In the genomic region with DNA sequence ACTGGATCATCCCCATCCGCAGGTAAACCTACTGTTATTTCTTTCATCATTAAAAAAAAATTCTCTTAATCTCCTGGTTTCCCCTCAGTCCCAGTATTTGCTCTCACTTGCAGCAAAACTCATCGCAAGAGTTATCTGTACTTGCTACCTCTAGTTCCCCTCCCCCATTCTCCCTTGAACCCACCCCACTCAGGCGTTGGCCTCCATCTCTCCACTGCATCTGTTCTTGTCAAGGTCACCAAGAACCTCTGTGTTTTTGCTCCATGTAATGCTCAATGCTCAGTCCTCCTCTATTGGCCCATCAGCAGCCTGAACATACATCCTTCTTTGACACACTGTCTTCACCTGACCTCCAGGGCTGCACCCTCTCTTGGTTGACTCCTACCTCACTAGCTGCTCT, we compare ENCODE assay signal across 18 cellular contexts. TPM values are rescaled to one million over a fixed set of nuclear protein-coding genes. Genes with fewer than 3 reads are reported as not detected.
DNase-seq lines count a peak whose midpoint lies in the region; ATAC-seq and TF ChIP-seq lines count a peak whose summit lies in the region.
"Had no signal": no experiment of that assay in that cellular context is flagged by ENCODE, and none has a peak within 500 bp of the region (broad histone marks: within the 10 kb centered on the region; RNA-seq: fewer than 3 reads in every experiment).

No MANE protein-coding gene starts in this region.

- no peaks in the 10 kb centered on the region for H3K79me2 ChIP-seq in GM23338 (replicated peaks; ENCODE audit: insufficient read depth)

- H3K27me3 Mint-ChIP-seq in GM23338 (ENCODE audit: insufficient read depth, low read depth, poor library complexity), result peaks cover 31% of the 10 kb centered on the region
- H3K27me3 Mint-ChIP-seq in WTC11 (ENCODE audit: low read depth), result peaks cover 48% of the 10 kb centered on the region
- peaks cover 30% of the 10 kb centered on the region for H3K27me3 Mint-ChIP-seq in glutamatergic neuron (ENCODE audit: unreplicated experiment)

- H4K20me1 ChIP-seq in GM23338 (replicated peaks; ENCODE audit: insufficient read depth), result no peaks in the 10 kb centered on the region
- H4K20me1 ChIP-seq: BLaER1 had no signal

- H3K9me3 Mint-ChIP-seq in GM23338 (no peaks in the 10 kb centered on the region), WTC11 (no peaks in the 10 kb centered on the region), glutamatergic neuron (ENCODE audit: unreplicated experiment) (peaks cover 3% of the 10 kb centered on the region)

- H3K4me3 Mint-ChIP-seq in GM23338 (peak overlapping the region; percentile 5; the same call in 1 of the 3 replicates), WTC11 (peak overlapping the region; percentile 78), glutamatergic neuron (ENCODE audit: unreplicated experiment) (peak overlapping the region; percentile 58)
- H3K4me3 Mint-ChIP-seq: CD4-positive, alpha-beta memory T cell had no signal

- peaks cover 33% of the 10 kb centered on the region for H3K27me3 ChIP-seq in GM23338 (ENCODE audit: insufficient read depth)
- peaks cover 0 to 28% (median 11%) of the 10 kb centered on the region in 45 donors for H3K27me3 ChIP-seq in dorsolateral prefrontal cortex

- intact Hi-C loops in dorsolateral prefrontal cortex (cut with DNase I), result no loop called here

- peaks cover 35% of the 10 kb centered on the region for H3K4me1 Mint-ChIP-seq in GM23338
- H3K4me1 Mint-ChIP-seq in WTC11, result peaks cover 34% of the 10 kb centered on the region
- H3K4me1 Mint-ChIP-seq in glutamatergic neuron (ENCODE audit: low read depth, unreplicated experiment), result peaks cover 2% of the 10 kb centered on the region

- H3F3A ChIP-seq in GM23338 (replicated peaks; ENCODE audit: low read depth), result 0 out of 2 replicates have a peak, but pooled peaks cover 11% of the 10 kb centered on the region

- no peak overlapping the region for H3K4me3 ChIP-seq in GM23338
- no peak overlapping the region for H3K4me3 ChIP-seq in dorsolateral prefrontal cortex
- H3K4me3 ChIP-seq: BLaER1, HAP-1 had no signal

- H3K36me3 ChIP-seq in GM23338 (ENCODE audit: insufficient read depth), result no peaks in the 10 kb centered on the region
- H3K36me3 ChIP-seq: BLaER1, HAP-1 had no signal

- H3K27ac ChIP-seq in GM23338 (ENCODE audit: low read depth) (no peak overlapping the region), dorsolateral prefrontal cortex (no peak overlapping the region)
- H3K27ac ChIP-seq: BLaER1 had no signal

- no peak for ATAC-seq in GM23338
- no peak for ATAC-seq in WTC11

- DNase-seq in GM23338 (ENCODE audit: low spot score), result no peak
- no peak for DNase-seq in WTC11 (ENCODE audit: low spot score)
- DNase-seq in glutamatergic neuron, result no peak
- DNase-seq in NCI-H2029 (lab: John Stamatoyannopoulos, UW), result no peak
- DNase-seq in H4 (ENCODE audit: low spot score), result no peak
- no peak for DNase-seq in dorsolateral prefrontal cortex
- DNase-seq in stimulated activated CD4-positive, alpha-beta T cell treated with anti-CD3 and anti-CD28 coated beads, Interleukin-2, amount 100 ng/mL, for 48 hours, result no peak
- DNase-seq: 8988T; CD4-positive, alpha-beta memory T cell; DMS153; DMS79; GF-D8; GOT3 had no signal

- H3K36me3 Mint-ChIP-seq in GM23338 (ENCODE audit: low read depth) (no peaks in the 10 kb centered on the region; the same call in 2 of the 3 replicates), WTC11 (no peaks in the 10 kb centered on the region), glutamatergic neuron (ENCODE audit: unreplicated experiment) (no peaks in the 10 kb centered on the region)
- H3K36me3 Mint-ChIP-seq: CD4-positive, alpha-beta memory T cell had no signal

- POLR2A ChIA-PET in WTC11 (lab: Charles Lee), result no interaction called here

- H3K4me1 ChIP-seq in GM23338 (ENCODE audit: insufficient read depth), result peaks cover 17% of the 10 kb centered on the region
- H3K4me1 ChIP-seq: HAP-1 had no signal

- TF ChIP-seq CTCF in GM23338 (conservative IDR thresholded peaks at IDR 0.05; ENCODE audit: low read depth in 2 of 2), result no peak
- TF ChIP-seq CTCF in WTC11 (IDR thresholded peaks at IDR 0.05), result no peak
- TF ChIP-seq CTCF in glutamatergic neuron (IDR thresholded peaks at IDR 0.05; ENCODE audit: partially characterized antibody, unreplicated experiment), result no peak
- TF ChIP-seq CTCF in dorsolateral prefrontal cortex (IDR thresholded peaks at IDR 0.05 in 54 of 56, conservative IDR thresholded peaks at IDR 0.05 in 2 of 56; ENCODE audit: low read depth in 1 of 56, partially characterized antibody in 56 of 56), result no peak

- H3K27ac Mint-ChIP-seq in GM23338 (no peak overlapping the region), WTC11 (no peak overlapping the region), glutamatergic neuron (ENCODE audit: unreplicated experiment) (no peak overlapping the region)
- H3K27ac Mint-ChIP-seq: CD14-positive monocyte; CD4-positive, alpha-beta memory T cell had no signal

- CTCF ChIA-PET in WTC11 (lab: Charles Lee), result interaction anchor here (0.6 to 2.4 kb wide), 4 partner anchors 11 to 296 kb away, joined by 3 to 13 read pairs (median 8); a partner anchor contains a TSS

- no peak overlapping the region for H2AFZ ChIP-seq in GM23338

- H3K4me2 ChIP-seq in GM23338, result no peak overlapping the region
- H3K4me2 ChIP-seq: BLaER1 had no signal

- no peaks in the 10 kb centered on the region for H3K9me2 ChIP-seq in GM23338 (ENCODE audit: insufficient read depth)

TF ChIP-seq in GM23338, 12 proteins besides CTCF, POLR2A, EP300 and RAD21 (continues in another document):
- TF ChIP-seq NANOG (IDR thresholded peaks at IDR 0.05; ENCODE audit: borderline replicate concordance), result no peak

TF ChIP-seq in WTC11, 78 proteins besides CTCF, POLR2A, EP300 and RAD21 (continues in another document):
- TF ChIP-seq SOX15 (CRISPR knock-in tag; IDR thresholded peaks at IDR 0.05) (no peak), HMGA2 (CRISPR knock-in tag; IDR thresholded peaks at IDR 0.05) (no peak), FOXJ3 (CRISPR knock-in tag; IDR thresholded peaks at IDR 0.05; ENCODE audit: borderline replicate concordance) (no peak)
- TF ChIP-seq, protein P1, sequence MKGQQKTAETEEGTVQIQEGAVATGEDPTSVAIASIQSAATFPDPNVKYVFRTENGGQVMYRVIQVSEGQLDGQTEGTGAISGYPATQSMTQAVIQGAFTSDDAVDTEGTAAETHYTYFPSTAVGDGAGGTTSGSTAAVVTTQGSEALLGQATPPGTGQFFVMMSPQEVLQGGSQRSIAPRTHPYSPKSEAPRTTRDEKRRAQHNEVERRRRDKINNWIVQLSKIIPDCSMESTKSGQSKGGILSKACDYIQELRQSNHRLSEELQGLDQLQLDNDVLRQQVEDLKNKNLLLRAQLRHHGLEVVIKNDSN (CRISPR knock-in tag; IDR thresholded peaks at IDR 0.05), result no peak

RNA-seq across cellular contexts. Expression of a gene that starts 4.6 kb away (rescaled TPM):
- 3.3 and 3.7 TPM in 2 replicates for total RNA-seq in GM23338 (2014; rRNA removed; shearing (Covaris generic))
- 1.5 and 2.0 TPM in 2 replicates for polyA plus RNA-seq in GM23338 (2016; fragmentation: Nextera tagmentation; extraction: Ambion mirVana)
- total RNA-seq in WTC11 (2021) (1.5 to 2.5 TPM (median 1.6 TPM) in 3 replicates), glutamatergic neuron (ENCODE audit: unreplicated experiment) (not detected), dorsolateral prefrontal cortex (1 to 10 TPM in 16 of 120 experiments, under 1 TPM in 86, not detected in 18; 0.17 to 2.2 (median 0.52) TPM)
- not detected in 2 replicates for total RNA-seq in H4 (2014; rRNA removed; shearing (Covaris generic))
- total RNA-seq: A673; CD4-positive, alpha-beta memory T cell had no signal
- polyA plus RNA-seq: AG04450; CD14-positive monocyte; CD4-positive, alpha-beta memory T cell had no signal

RNA-seq across cellular contexts. Expression of a gene that starts 12.0 kb away (rescaled TPM):
- total RNA-seq in GM23338 (2014; rRNA removed; shearing (Covaris generic)), result 274 and 287 TPM in 2 replicates
- polyA plus RNA-seq in GM23338 (2016; fragmentation: Nextera tagmentation; extraction: Ambion mirVana), result 366 and 373 TPM in 2 replicates
- 342 to 366 TPM (median 354 TPM) in 3 replicates for total RNA-seq in WTC11 (2021)
- total RNA-seq in glutamatergic neuron (ENCODE audit: unreplicated experiment), result 265 TPM
- total RNA-seq in H4 (2014; rRNA removed; shearing (Covaris generic)), result 218 and 266 TPM in 2 replicates
- total RNA-seq in dorsolateral prefrontal cortex, result 100 to 1,000 TPM in 104 of 120 experiments, 10 to 100 TPM in 16; 72.8 to 199 (median 118) TPM

RNA-seq across cellular contexts. Expression of a gene that starts 19.4 kb away (rescaled TPM):
- total RNA-seq in GM23338 (2014; rRNA removed; shearing (Covaris generic)), result 3.5 and 4.9 TPM in 2 replicates
- polyA plus RNA-seq in GM23338 (2016; fragmentation: Nextera tagmentation; extraction: Ambion mirVana), result 3.4 and 4.6 TPM in 2 replicates
- total RNA-seq in WTC11 (2021) (5.9 to 7.3 TPM (median 6.3 TPM) in 3 replicates), glutamatergic neuron (ENCODE audit: unreplicated experiment) (30.5 TPM), dorsolateral prefrontal cortex (10 to 100 TPM in 94 of 120 experiments, 1 to 10 TPM in 26; 6.0 to 24.1 (median 11.7) TPM)
- total RNA-seq in H4 (2014; rRNA removed; shearing (Covaris generic)), result 0.52 TPM in 1 of 2 replicates, not detected in the other

RNA-seq across cellular contexts. Expression of a gene that starts 23.4 kb away (rescaled TPM):
- 40.4 and 54.6 TPM in 2 replicates for total RNA-seq in GM23338 (2014; rRNA removed; shearing (Covaris generic))
- 23.9 and 27.2 TPM in 2 replicates for polyA plus RNA-seq in GM23338 (2016; fragmentation: Nextera tagmentation; extraction: Ambion mirVana)
- total RNA-seq in WTC11 (2021) (68.2 to 74.9 TPM (median 74.4 TPM) in 3 replicates), glutamatergic neuron (ENCODE audit: unreplicated experiment) (74.8 TPM), dorsolateral prefrontal cortex (10 to 100 TPM; 24.7 to 58.5 (median 39.4) TPM)
- total RNA-seq in H4 (2014; rRNA removed; shearing (Covaris generic)), result 13.7 and 14.6 TPM in 2 replicates

RNA-seq across cellular contexts. Expression of a gene that starts 24.0 kb away (rescaled TPM):
- total RNA-seq in GM23338 (2014; rRNA removed; shearing (Covaris generic)), result 57.6 and 87.7 TPM in 2 replicates
- polyA plus RNA-seq in GM23338 (2016; fragmentation: Nextera tagmentation; extraction: Ambion mirVana), result 48.2 and 53.4 TPM in 2 replicates
- 51.4 to 68.8 TPM (median 55.3 TPM) in 3 replicates for total RNA-seq in WTC11 (2021)
- 305 TPM for total RNA-seq in glutamatergic neuron (ENCODE audit: unreplicated experiment)
- 27.5 and 33.8 TPM in 2 replicates for total RNA-seq in H4 (2014; rRNA removed; shearing (Covaris generic))
- 100 to 1,000 TPM in 64 of 120 experiments, 10 to 100 TPM in 56; 35.9 to 141 (median 101) TPM for total RNA-seq in dorsolateral prefrontal cortex

Comparison
In these comparisons a context has a peak if more than half of its experiments do, and no peak if none do; other contexts are left out.
1. H3K4me3 Mint-ChIP-seq: peak in every context shown above with its lines; median percentile 78 in WTC11; 58 in glutamatergic neuron; 5 in GM23338.